ENCODE assay signal across 19 cellular contexts in genomic region chr1:85366391-85366790, GRCh38.
DNase-seq lines count a peak whose midpoint lies in the region; FAIRE-seq and TF ChIP-seq lines count a peak whose summit lies in the region.
"Had no signal": no experiment of that assay in that cellular context is flagged by ENCODE, and none has a peak within 500 bp of the region (broad histone marks: within the 10 kb centered on the region; RNA-seq: fewer than 3 reads in every experiment).

No MANE protein-coding gene starts in this region.

- H4K20me1 ChIP-seq in keratinocyte (ENCODE audit: control insufficient read depth, extremely low read depth, insufficient read depth, low read length): no peaks in the 10 kb centered on the region

- H3K9me3 Mint-ChIP-seq in activated T-cell treated with anti-CD3 and anti-CD28 coated beads, Interleukin-2, amount 50 U/mL, for 24 hours: no peaks in the 10 kb centered on the region
- H3K9me3 Mint-ChIP-seq: activated CD4-positive, alpha-beta T cell treated with anti-CD3 and anti-CD28 coated beads, Interleukin-2, amount 10 ng/mL, durations not matched to agents 7 days and 5 days; activated T-helper 17 cell treated with anti-CD3 and anti-CD28 coated beads, Interleukin-2, amount 50 U/mL, for 72 hours; central memory CD8-positive, alpha-beta T cell; neural crest cell; T-helper 1 cell treated with Interleukin-12 subunit alpha and Interleukin-12 subunit beta and Interleukin-4 antibody, amounts not matched to agents 30 μg/mL and 1 μg/mL, for 36 hours had no signal

- H3K27me3 ChIP-seq in keratinocyte (ENCODE audit: control insufficient read depth, extremely low read depth, insufficient read depth, low read length): no peaks in the 10 kb centered on the region
- H3K27me3 ChIP-seq: upper lobe of right lung had no signal

- H3K36me3 Mint-ChIP-seq in activated T-cell treated with anti-CD3 and anti-CD28 coated beads, Interleukin-2, amount 50 U/mL, for 24 hours (ENCODE audit: low read depth): no peaks in the 10 kb centered on the region

- H3K79me2 ChIP-seq in keratinocyte (ENCODE audit: control insufficient read depth, insufficient read depth, low read length): no peaks in the 10 kb centered on the region

- H3K4me1 ChIP-seq in keratinocyte (ENCODE audit: control insufficient read depth, extremely low read depth, insufficient read depth, low read length): peaks cover 10% of the 10 kb centered on the region

- H3K36me3 ChIP-seq in keratinocyte (ENCODE audit: control insufficient read depth in 2 of 2, extremely low read depth in 1 of 2, insufficient read depth in 2 of 2, low read length in 2 of 2): no peaks in the 10 kb centered on the region
- H3K36me3 ChIP-seq: upper lobe of right lung had no signal

- no peak overlapping the region for H3K9ac ChIP-seq in keratinocyte (ENCODE audit: control insufficient read depth, extremely low read depth, insufficient read depth, low read length)

- no peak overlapping the region for H3K27ac Mint-ChIP-seq in activated T-cell treated with anti-CD3 and anti-CD28 coated beads, Interleukin-2, amount 50 U/mL, for 24 hours
- H3K27ac Mint-ChIP-seq: activated CD4-positive, alpha-beta T cell treated with anti-CD3 and anti-CD28 coated beads, Interleukin-2, amount 10 ng/mL, durations not matched to agents 7 days and 5 days; activated T-helper 17 cell treated with anti-CD3 and anti-CD28 coated beads, Interleukin-2, amount 50 U/mL, for 72 hours; T-helper 1 cell treated with Interleukin-12 subunit alpha and Interleukin-12 subunit beta and Interleukin-4 antibody, amounts not matched to agents 30 μg/mL and 1 μg/mL, for 36 hours had no signal

- dilution Hi-C loops in keratinocyte (cut with MboI; ENCODE audit: extremely low pct_ligation_motif_present, low sequenced_read_pairs): no loop called here

- H3K9me1 ChIP-seq in keratinocyte (ENCODE audit: control insufficient read depth, extremely low read depth, insufficient read depth, low read length): no peaks in the 10 kb centered on the region

- FAIRE-seq in keratinocyte (lab: Jason Lieb, UNC): peak; percentile 65

- in situ Hi-C loops in ACHN (cut with HindIII; ENCODE audit: low pct_ligation_motif_present, low pct_unique_long_range_greater_than_20kb, low sequenced_read_pairs): no loop called here

- no peaks in the 10 kb centered on the region for H3K4me1 Mint-ChIP-seq in activated T-cell treated with anti-CD3 and anti-CD28 coated beads, Interleukin-2, amount 50 U/mL, for 24 hours (ENCODE audit: low read depth)
- H3K4me1 Mint-ChIP-seq: activated CD4-positive, alpha-beta T cell treated with anti-CD3 and anti-CD28 coated beads, Interleukin-2, amount 10 ng/mL, durations not matched to agents 7 days and 5 days; activated T-helper 17 cell treated with anti-CD3 and anti-CD28 coated beads, Interleukin-2, amount 50 U/mL, for 72 hours; central memory CD8-positive, alpha-beta T cell had no signal

- peaks cover 12% of the 10 kb centered on the region for H3K27me3 Mint-ChIP-seq in activated T-cell treated with anti-CD3 and anti-CD28 coated beads, Interleukin-2, amount 50 U/mL, for 24 hours

- H3K9me3 ChIP-seq in keratinocyte (ENCODE audit: control insufficient read depth, low read depth, low read length): no peaks in the 10 kb centered on the region
- H3K9me3 ChIP-seq: upper lobe of right lung had no signal

- no peak overlapping the region for H2AFZ ChIP-seq in keratinocyte (ENCODE audit: control insufficient read depth, low read length)

- no peak overlapping the region for H3K4me3 Mint-ChIP-seq in activated T-cell treated with anti-CD3 and anti-CD28 coated beads, Interleukin-2, amount 50 U/mL, for 24 hours
- H3K4me3 Mint-ChIP-seq: activated CD4-positive, alpha-beta T cell treated with anti-CD3 and anti-CD28 coated beads, Interleukin-2, amount 10 ng/mL, durations not matched to agents 7 days and 5 days; activated T-helper 17 cell treated with anti-CD3 and anti-CD28 coated beads, Interleukin-2, amount 50 U/mL, for 72 hours; central memory CD8-positive, alpha-beta T cell; neural crest cell; T-helper 1 cell treated with Interleukin-12 subunit alpha and Interleukin-12 subunit beta and Interleukin-4 antibody, amounts not matched to agents 30 μg/mL and 1 μg/mL, for 36 hours had no signal

- TF ChIP-seq CTCF in keratinocyte (optimal IDR thresholded peaks at IDR 0.05 in 1 of 3, IDR thresholded peaks at IDR 0.05 in 1 of 3, conservative IDR thresholded peaks at IDR 0.05 in 1 of 3; ENCODE audit: extremely low read depth in 1 of 3, insufficient read depth in 2 of 3, low read length in 3 of 3): no peak

- no peak overlapping the region for H3K4me3 ChIP-seq in keratinocyte (ENCODE audit: control insufficient read depth in 2 of 3, extremely low read depth in 1 of 3, insufficient read depth in 2 of 3, low read depth in 1 of 3, low read length in 3 of 3)
- H3K4me3 ChIP-seq: upper lobe of right lung had no signal

- no peak overlapping the region for H3K4me2 ChIP-seq in keratinocyte (ENCODE audit: control insufficient read depth, extremely low read depth, insufficient read depth, low read depth, low read length)

- DNase-seq in ACHN (peak; percentile 44), HT1080 (ENCODE audit: low read depth) (peak; percentile 84), astrocyte of the hippocampus (ENCODE audit: low read depth, low spot score) (peak; percentile 58), keratinocyte (ENCODE audit: low read depth, low spot score) (no peak), midbrain (lab: John Stamatoyannopoulos, UW) (no peak), NOMO-1 treated with dmso at 0.1 percent for 144 hours (lab: John Stamatoyannopoulos, UW; ENCODE audit: unreplicated experiment) (no peak), DMS153 (lab: John Stamatoyannopoulos, UW) (no peak)
- DNase-seq in activated T-cell treated with anti-CD3 and anti-CD28 coated beads, Interleukin-2, amount 50 U/mL, for 24 hours: no peak
- DNase-seq: activated CD4-positive, alpha-beta T cell treated with anti-CD3 and anti-CD28 coated beads, Interleukin-2, amount 10 ng/mL, durations not matched to agents 7 days and 5 days; AML-193; DND-41; KG1; NK-92 treated with Interleukin-12 subunit alpha and Interleukin-12 subunit beta, amount 100 ng/mL, for 24 hours; stimulated activated CD4-positive, alpha-beta T cell treated with anti-CD3 and anti-CD28 coated beads, Interleukin-15, amount 100 ng/mL, for 24 hours; upper lobe of right lung had no signal

- H3K27ac ChIP-seq in keratinocyte (ENCODE audit: control insufficient read depth, insufficient read depth, low read length): no peak overlapping the region
- H3K27ac ChIP-seq: upper lobe of right lung had no signal

Comparison
In these comparisons a context has a peak if more than half of its experiments do, and no peak if none do; other contexts are left out.
1. DNase-seq: peak in ACHN (single experiment), HT1080 (single experiment) and astrocyte of the hippocampus (single experiment); none in keratinocyte (single experiment), midbrain (single experiment), NOMO-1 treated with dmso at 0.1 percent for 144 hours (single experiment), activated T-cell treated with anti-CD3 and anti-CD28 coated beads, Interleukin-2, amount 50 U/mL, for 24 hours (single experiment) and DMS153 (single experiment).